25 cellular contexts compared by ENCODE assay signal in the genomic region with DNA sequence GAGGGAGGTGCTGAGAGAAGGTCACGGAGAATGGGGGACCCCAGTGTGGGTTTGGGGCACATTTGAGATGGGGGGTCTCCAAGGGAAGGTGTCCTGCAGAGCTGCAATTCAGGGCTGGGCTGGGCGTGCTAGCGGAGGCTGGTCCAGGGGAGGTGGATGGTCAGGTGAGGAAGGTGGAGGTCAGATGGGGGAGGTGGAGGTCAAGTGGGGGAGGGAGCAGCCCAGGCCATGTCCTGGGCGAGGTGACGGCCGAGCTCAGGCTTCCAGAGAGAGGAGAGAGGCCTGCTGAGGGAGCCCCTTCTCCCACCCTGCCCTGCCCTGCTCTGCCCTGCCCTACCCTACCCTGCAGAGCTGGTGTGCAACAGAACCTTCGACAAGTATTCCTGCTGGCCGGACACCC. TPM values are rescaled to one million over a fixed set of nuclear protein-coding genes. Genes with fewer than 3 reads are reported as not detected.
DNase-seq lines count a peak whose midpoint lies in the region; FAIRE-seq and TF ChIP-seq lines count a peak whose summit lies in the region.
"Had no signal": no experiment of that assay in that cellular context is flagged by ENCODE, and none has a peak within 500 bp of the region (broad histone marks: within the 10 kb centered on the region; RNA-seq: fewer than 3 reads in every experiment).

No MANE protein-coding gene starts in this region.

- no peak overlapping the region for H2BK20ac ChIP-seq in H1 (ENCODE audit: low read length)

- H3K79me1 ChIP-seq in H1 (ENCODE audit: low read depth, low read length) (no peaks in the 10 kb centered on the region), neuronal stem cell (ENCODE audit: low read depth, low read length) (peaks cover 9% of the 10 kb centered on the region)

- H3K4me3 ChIP-seq in HEK293 (ENCODE audit: low read depth, low read length): no peak overlapping the region
- H3K4me3 ChIP-seq in H1 (ENCODE audit: extremely low read depth in 1 of 4, insufficient read depth in 2 of 4, low read depth in 3 of 4, low read length in 4 of 4): no peak overlapping the region
- no peak overlapping the region for H3K4me3 ChIP-seq in neuronal stem cell (ENCODE audit: low read length in 2 of 2)
- no peak overlapping the region for H3K4me3 ChIP-seq in smooth muscle cell
- H3K4me3 ChIP-seq: A549; BLaER1 treated with 17β-estradiol and CSF1 and Interleukin-3, amounts not matched to agents 10 nM and 100 nM; GM12878; GM23248 had no signal

- no peak overlapping the region for H3K14ac ChIP-seq in H1 (ENCODE audit: insufficient read length)
- no peak overlapping the region for H3K14ac ChIP-seq in neuronal stem cell (ENCODE audit: low read length)

- TF ChIP-seq CTCF in HEK293 (tag by site-specific recombination; IDR thresholded peaks at IDR 0.05) (no peak), H1 (IDR thresholded peaks at IDR 0.05; ENCODE audit: control extremely low read depth in 1 of 3, insufficient read depth in 1 of 3, low read depth in 1 of 3, low read length in 3 of 3) (no peak), smooth muscle cell (IDR thresholded peaks at IDR 0.05; ENCODE audit: borderline replicate concordance, insufficient read depth, poor library complexity, severe bottlenecking) (no peak)

- H2BK120ac ChIP-seq in H1 (replicated peaks; ENCODE audit: low read depth, low read length): no peak overlapping the region
- no peak overlapping the region for H2BK120ac ChIP-seq in neuronal stem cell (ENCODE audit: low read depth, low read length)

- H3K23ac ChIP-seq in H1 (ENCODE audit: insufficient read length) (no peak overlapping the region), neuronal stem cell (ENCODE audit: low read depth, low read length, poor library complexity) (no peak overlapping the region)

- H3K18ac ChIP-seq in H1 (ENCODE audit: extremely low read depth, low read length) (no peak overlapping the region), neuronal stem cell (ENCODE audit: low read length) (no peak overlapping the region)

- no peaks in the 10 kb centered on the region for H3F3A ChIP-seq in smooth muscle cell (ENCODE audit: low read depth)

- H3K9me3 ChIP-seq in HEK293 (ENCODE audit: control insufficient read depth, insufficient read depth, low read depth, low read length): no peaks in the 10 kb centered on the region
- no peaks in the 10 kb centered on the region for H3K9me3 ChIP-seq in H1 (ENCODE audit: insufficient read depth in 2 of 2, low read depth in 1 of 2, low read length in 1 of 2)
- H3K9me3 ChIP-seq in neuronal stem cell (replicated peaks in 1 of 2; ENCODE audit: control insufficient read depth in 2 of 2, insufficient read depth in 1 of 2, low read depth in 1 of 2, low read length in 2 of 2): no peaks in the 10 kb centered on the region
- H3K9me3 ChIP-seq in smooth muscle cell (replicated peaks; ENCODE audit: low read depth): no peaks in the 10 kb centered on the region
- H3K9me3 ChIP-seq: A549; BLaER1 treated with 17β-estradiol and CSF1 and Interleukin-3, amounts not matched to agents 10 nM and 100 nM had no signal

- H2BK12ac ChIP-seq in H1 (ENCODE audit: low read depth, low read length) (no peak overlapping the region), neuronal stem cell (ENCODE audit: low read length) (no peak overlapping the region)

- DNase-seq in H1 (ENCODE audit: low read depth in 1 of 2, low spot score in 2 of 2) (no peak), neuronal stem cell (ENCODE audit: low spot score) (no peak), UCSD-AML1 (lab: John Stamatoyannopoulos, UW; ENCODE audit: unreplicated experiment) (no peak), smooth muscle cell (lab: John Stamatoyannopoulos, UW; ENCODE audit: unreplicated experiment) (no peak)
- DNase-seq: 8988T; ACHN; AML-193; BE2C; CD4-positive, alpha-beta T cell; CD8-positive, alpha-beta memory T cell; DMS 273 treated with DMSO at 0.1 percent for 48 hours; DMS79; EL; GDM1; GM23248; H9; HFFc6 had no signal

- H3K79me2 ChIP-seq in H1 (ENCODE audit: control insufficient read depth in 1 of 2, insufficient read depth in 2 of 2, low read length in 2 of 2) (no peaks in the 10 kb centered on the region), smooth muscle cell (ENCODE audit: low read depth) (no peaks in the 10 kb centered on the region)

- no peak overlapping the region for H3K4me2 ChIP-seq in H1 (ENCODE audit: insufficient read depth in 1 of 2, low read depth in 2 of 2, low read length in 2 of 2)
- no peak overlapping the region for H3K4me2 ChIP-seq in neuronal stem cell (ENCODE audit: insufficient read depth, low read length, poor library complexity, severe bottlenecking)
- H3K4me2 ChIP-seq in smooth muscle cell: no peak overlapping the region
- H3K4me2 ChIP-seq: A549 had no signal

- no peak overlapping the region for H3K9ac ChIP-seq in H1 (replicated peaks in 1 of 4; ENCODE audit: extremely low read depth in 1 of 4, low read depth in 3 of 4, low read length in 3 of 4)
- H3K9ac ChIP-seq in neuronal stem cell (ENCODE audit: low read depth, low read length, poor library complexity): no peak overlapping the region
- H3K9ac ChIP-seq in smooth muscle cell (ENCODE audit: low read depth): no peak overlapping the region
- H3K9ac ChIP-seq: BLaER1 treated with 17β-estradiol and CSF1 and Interleukin-3, amounts not matched to agents 10 nM and 100 nM; GM23248 had no signal

- H3K56ac ChIP-seq in H1 (replicated peaks; ENCODE audit: insufficient read length, low read depth, low read length): no peak overlapping the region

- 0 out of 2 replicates have a peak overlapping the region, but pooled peaks have one; percentile 24 for H2AK5ac ChIP-seq in H1 (ENCODE audit: low read depth, low read length)
- H2AK5ac ChIP-seq in neuronal stem cell (ENCODE audit: low read depth, low read length): peak overlapping the region; percentile 96

- H3K4me1 ChIP-seq in HEK293 (ENCODE audit: control insufficient read depth, insufficient read depth, low read length) (peaks cover 9% of the 10 kb centered on the region), H1 (replicated peaks in 1 of 4; ENCODE audit: control insufficient read depth in 3 of 4, insufficient read depth in 4 of 4, low read length in 3 of 4) (no peaks in the 10 kb centered on the region), neuronal stem cell (ENCODE audit: control insufficient read depth in 2 of 2, insufficient read depth in 1 of 2, low read depth in 1 of 2, low read length in 2 of 2) (peaks cover 0 to 3% of the 10 kb centered on the region in 2 donors), smooth muscle cell (ENCODE audit: low read depth) (no peaks in the 10 kb centered on the region)

- H4K20me1 ChIP-seq in H1 (replicated peaks in 1 of 2; ENCODE audit: control insufficient read depth in 1 of 2, insufficient read depth in 2 of 2, low read length in 2 of 2) (peaks cover 0 to 4% of the 10 kb centered on the region in 2 experiments), smooth muscle cell (ENCODE audit: low read depth) (no peaks in the 10 kb centered on the region)

- POLR2A ChIA-PET in HEK293 (lab: Yijun Ruan, JAX) (interaction anchor here (0.6 kb wide), 1 partner anchor 127 kb away, joined by 3 read pairs; no protein-coding TSS in a partner anchor), H1 (lab: Charles Lee; ENCODE audit: partially characterized antibody) (interaction anchor here (1.1 to 1.8 kb wide), 3 partner anchors 9 to 101 kb away, joined by 3 to 6 read pairs (median 4); no protein-coding TSS in a partner anchor)

- no peaks in the 10 kb centered on the region for H3K36me3 ChIP-seq in HEK293 (ENCODE audit: control insufficient read depth in 2 of 2, insufficient read depth in 1 of 2, low read length in 2 of 2)
- H3K36me3 ChIP-seq in H1 (ENCODE audit: control insufficient read depth in 2 of 4, insufficient read depth in 4 of 4, low read length in 3 of 4): no peaks in the 10 kb centered on the region
- H3K36me3 ChIP-seq in neuronal stem cell (replicated peaks in 1 of 2; ENCODE audit: control insufficient read depth in 2 of 2, insufficient read depth in 2 of 2, low read length in 2 of 2): no peaks in the 10 kb centered on the region
- H3K36me3 ChIP-seq in smooth muscle cell (ENCODE audit: low read depth): no peaks in the 10 kb centered on the region
- H3K36me3 ChIP-seq: BE2C; BLaER1 treated with 17β-estradiol and CSF1 and Interleukin-3, amounts not matched to agents 10 nM and 100 nM had no signal

- H2BK15ac ChIP-seq in H1 (ENCODE audit: low read length) (no peak overlapping the region), neuronal stem cell (ENCODE audit: low read length) (no peak overlapping the region)

- WGBS in H1 (ENCODE audit: extremely low coverage in 1 of 2, insufficient coverage in 1 of 2, insufficient read length in 1 of 2, insufficient replicate concordance in 2 of 2, low coverage in 1 of 2, low lambda C conversion rate in 2 of 2, missing lambda C conversion rate in 1 of 2), 2 experiments: 83% methylated on average over 8 of the region's 8 CpGs; no CpG with 5 or more reads in 1 of the 2 experiments
- no CpG with 5 or more reads among the region's 8 CpGs for WGBS in neuronal stem cell (ENCODE audit: extremely low coverage in 2 of 2, insufficient read length in 2 of 2, insufficient replicate concordance in 1 of 2), 2 donors
- 92% methylated on average over 3 of the region's 8 CpGs for WGBS in smooth muscle cell (ENCODE audit: low lambda C conversion rate)

- CTCF ChIA-PET in HEK293 (lab: Yijun Ruan, JAX): no interaction called here
- CTCF ChIA-PET in H1 (lab: Charles Lee; ENCODE audit: partially characterized antibody): interaction anchor here (1.0 to 1.8 kb wide), 4 partner anchors 9 to 84 kb away, joined by 3 to 5 read pairs (median 3); no protein-coding TSS in a partner anchor

- TF ChIP-seq POLR2A in H1 (IDR thresholded peaks at IDR 0.05; ENCODE audit: control extremely low read depth in 1 of 2, low read depth in 2 of 2, low read length in 2 of 2): no peak

- no peak for TF ChIP-seq EP300 in H1 (IDR thresholded peaks at IDR 0.05; ENCODE audit: borderline replicate concordance in 1 of 2, low read depth in 2 of 2, low read length in 2 of 2)

- no peak for TF ChIP-seq RAD21 in H1 (IDR thresholded peaks at IDR 0.05 in 1 of 2, conservative IDR thresholded peaks at IDR 0.05 in 1 of 2; ENCODE audit: low read depth in 2 of 2, low read length in 2 of 2)

- H3K23me2 ChIP-seq in H1 (ENCODE audit: low read depth, low read length): no peaks in the 10 kb centered on the region

- H2BK5ac ChIP-seq in H1 (ENCODE audit: low read depth, low read length) (no peak overlapping the region), neuronal stem cell (ENCODE audit: low read length) (no peak overlapping the region)

- H4K8ac ChIP-seq in H1 (ENCODE audit: extremely low read depth, insufficient read depth, low read length) (no peak overlapping the region), neuronal stem cell (ENCODE audit: low read depth, low read length) (no peak overlapping the region)

- H3K27ac ChIP-seq in HEK293 (ENCODE audit: extremely low read depth, low read depth, low read length) (no peak overlapping the region), H1 (ENCODE audit: low read depth, low read length) (no peak overlapping the region), neuronal stem cell (replicated peaks; ENCODE audit: low read length) (no peak overlapping the region), smooth muscle cell (ENCODE audit: low read depth) (no peak overlapping the region)
- H3K27ac ChIP-seq: A549; BLaER1 treated with 17β-estradiol and CSF1 and Interleukin-3, amounts not matched to agents 10 nM and 100 nM; GM23248 had no signal

- H2AFZ ChIP-seq in H1 (ENCODE audit: low read length) (no peak overlapping the region), neuronal stem cell (ENCODE audit: low read length) (no peak overlapping the region), smooth muscle cell (ENCODE audit: low read depth) (no peak overlapping the region)
- H2AFZ ChIP-seq: GM23248 had no signal

- peaks cover 2 to 16% (median 10%) of the 10 kb centered on the region in 4 experiments; a peak in 6 of 7 replicates for H3K27me3 ChIP-seq in H1 (replicated peaks in 1 of 4; ENCODE audit: control insufficient read depth in 3 of 4, extremely low read depth in 1 of 4, insufficient read depth in 3 of 4, low read length in 3 of 4)
- H3K27me3 ChIP-seq in neuronal stem cell (ENCODE audit: control insufficient read depth in 3 of 3, insufficient read depth in 3 of 3, low read depth in 1 of 3, low read length in 3 of 3): peaks cover 0 to 56% (median 26%) of the 10 kb centered on the region in 3 experiments
- H3K27me3 ChIP-seq in smooth muscle cell (ENCODE audit: low read depth): peaks cover 27% of the 10 kb centered on the region

- no peak overlapping the region for H3K4ac ChIP-seq in H1 (replicated peaks; ENCODE audit: insufficient read length, low read depth, low read length)
- H3K4ac ChIP-seq in neuronal stem cell (ENCODE audit: low read length): no peak overlapping the region

- H4K5ac ChIP-seq in H1 (ENCODE audit: insufficient read length, low read depth, low read length): no peak overlapping the region

- no peak for FAIRE-seq in H1 (lab: Jason Lieb, UNC)
- FAIRE-seq: A549, D721Med, GM12878, GM19239 had no signal

- no peak overlapping the region for H4K91ac ChIP-seq in H1 (replicated peaks; ENCODE audit: insufficient read length, low read length)
- no peak overlapping the region for H4K91ac ChIP-seq in neuronal stem cell (ENCODE audit: low read depth, low read length, poor library complexity)

RNA-seq across cellular contexts. Expression of gene GCGR, which starts 6.5 kb away (rescaled TPM):
- 0.56 and 0.61 TPM in 2 replicates for total RNA-seq in H1 (2021; fragmentation: NEBNext Ultra II Directional; extraction: Animal tissue kit (Norgen Biotek cat#: 25700))
- polyA plus RNA-seq in H1 (2011; rRNA removed) (0.44 and 0.60 TPM in 2 replicates), smooth muscle cell (0.58 TPM in 1 of 2 replicates, not detected in the other)
- 0.43 TPM for polyA plus RNA-seq in H1 (2011; cell fraction: cytosol; rRNA removed)
- polyA plus RNA-seq in H1 (2011; cell fraction: nucleus; rRNA removed): 2.9 TPM
- polyA plus RNA-seq in H1 (2012, experiment 1 of 2): 0.31 to 1.1 TPM (median 0.58 TPM) in 4 replicates
- 0.24 TPM for polyA plus RNA-seq in H1 (2012, experiment 2 of 2)
- polyA plus RNA-seq in H1 (2013, experiment 1 of 2): 0.43 TPM
- 0.31 TPM for polyA plus RNA-seq in H1 (2013, experiment 2 of 2)
- 0.38 TPM in 1 of 2 replicates, not detected in the other for polyA minus RNA-seq in H1 (2011; rRNA and poly(A)+ RNA removed)
- not detected for polyA minus RNA-seq in H1 (2011; cell fraction: cytosol; rRNA and poly(A)+ RNA removed)
- polyA minus RNA-seq in H1 (2011; cell fraction: nucleus; rRNA and poly(A)+ RNA removed): 0.40 TPM
- polyA plus RNA-seq in neuronal stem cell (2013, experiment 1 of 2): 0.40 TPM
- 0.50 TPM for polyA plus RNA-seq in neuronal stem cell (2013, experiment 2 of 2)
- total RNA-seq in smooth muscle cell: not detected in 2 replicates
- total RNA-seq: CD4-positive, alpha-beta T cell; CD8-positive, alpha-beta memory T cell; GM12878; GM23248; H4; HFFc6 had no signal
- polyA plus RNA-seq: CD14-positive monocyte; CD8-positive, alpha-beta memory T cell; GM12878; GM23248 had no signal

RNA-seq across cellular contexts. Expression of gene MCRIP1, which starts 22.6 kb away (rescaled TPM):
- 103 and 115 TPM in 2 replicates for total RNA-seq in H1 (2021; fragmentation: NEBNext Ultra II Directional; extraction: Animal tissue kit (Norgen Biotek cat#: 25700))
- polyA plus RNA-seq in H1 (2011; rRNA removed): 151 and 250 TPM in 2 replicates
- 137 TPM for polyA plus RNA-seq in H1 (2011; cell fraction: cytosol; rRNA removed)
- 155 TPM for polyA plus RNA-seq in H1 (2011; cell fraction: nucleus; rRNA removed)
- polyA plus RNA-seq in H1 (2012, experiment 1 of 2): 57.5 to 88.6 TPM (median 84.7 TPM) in 4 replicates
- 119 TPM for polyA plus RNA-seq in H1 (2012, experiment 2 of 2)
- polyA plus RNA-seq in H1 (2013, experiment 1 of 2): 91.7 TPM
- polyA plus RNA-seq in H1 (2013, experiment 2 of 2): 90.0 TPM
- polyA minus RNA-seq in H1 (2011; rRNA and poly(A)+ RNA removed): 11.4 and 21.6 TPM in 2 replicates
- 42.3 TPM for polyA minus RNA-seq in H1 (2011; cell fraction: cytosol; rRNA and poly(A)+ RNA removed)
- 29.7 TPM for polyA minus RNA-seq in H1 (2011; cell fraction: nucleus; rRNA and poly(A)+ RNA removed)
- polyA plus RNA-seq in neuronal stem cell (2013, experiment 1 of 2): 145 TPM
- polyA plus RNA-seq in neuronal stem cell (2013, experiment 2 of 2): 137 TPM
- total RNA-seq in smooth muscle cell: 85.1 and 85.8 TPM in 2 replicates
- 194 and 208 TPM in 2 replicates for polyA plus RNA-seq in smooth muscle cell

RNA-seq across cellular contexts. Expression of gene PPP1R27, which starts 24.4 kb away (rescaled TPM):
- total RNA-seq in H1 (2021; fragmentation: NEBNext Ultra II Directional; extraction: Animal tissue kit (Norgen Biotek cat#: 25700)): not detected in 2 replicates
- polyA plus RNA-seq in H1 (2011; rRNA removed) (0.27 and 0.30 TPM in 2 replicates), smooth muscle cell (0.79 and 1.6 TPM in 2 replicates)
- polyA plus RNA-seq in H1 (2011; cell fraction: cytosol; rRNA removed): not detected
- 0.43 TPM for polyA plus RNA-seq in H1 (2011; cell fraction: nucleus; rRNA removed)
- 0.17 to 0.51 TPM (median 0.20 TPM) in 3 of 4 replicates, not detected in the other for polyA plus RNA-seq in H1 (2012, experiment 1 of 2)
- not detected for polyA plus RNA-seq in H1 (2012, experiment 2 of 2)
- 0.34 TPM for polyA plus RNA-seq in H1 (2013, experiment 1 of 2)
- 0.46 TPM for polyA plus RNA-seq in H1 (2013, experiment 2 of 2)
- polyA minus RNA-seq in H1 (2011; rRNA and poly(A)+ RNA removed): not detected in 2 replicates
- polyA minus RNA-seq in H1 (2011; cell fraction: cytosol; rRNA and poly(A)+ RNA removed): not detected
- not detected for polyA minus RNA-seq in H1 (2011; cell fraction: nucleus; rRNA and poly(A)+ RNA removed)
- 0.20 TPM for polyA plus RNA-seq in neuronal stem cell (2013, experiment 1 of 2)
- polyA plus RNA-seq in neuronal stem cell (2013, experiment 2 of 2): 0.21 TPM
- total RNA-seq in smooth muscle cell: 0.58 and 3.1 TPM in 2 replicates
- total RNA-seq: CD4-positive, alpha-beta T cell; CD8-positive, alpha-beta memory T cell; GM23248; H4; HFFc6 had no signal
- polyA plus RNA-seq: CD8-positive, alpha-beta memory T cell; GM23248 had no signal

RNA-seq across cellular contexts. Expression of gene P4HB, which starts 49.9 kb away (rescaled TPM):
- 374 and 379 TPM in 2 replicates for total RNA-seq in H1 (2021; fragmentation: NEBNext Ultra II Directional; extraction: Animal tissue kit (Norgen Biotek cat#: 25700))
- polyA plus RNA-seq in H1 (2011; rRNA removed): 41.4 and 66.6 TPM in 2 replicates
- 49.7 TPM for polyA plus RNA-seq in H1 (2011; cell fraction: cytosol; rRNA removed)
- polyA plus RNA-seq in H1 (2011; cell fraction: nucleus; rRNA removed): 116 TPM
- 306 to 512 TPM (median 430 TPM) in 4 replicates for polyA plus RNA-seq in H1 (2012, experiment 1 of 2)
- 477 TPM for polyA plus RNA-seq in H1 (2012, experiment 2 of 2)
- 846 TPM for polyA plus RNA-seq in H1 (2013, experiment 1 of 2)
- 918 TPM for polyA plus RNA-seq in H1 (2013, experiment 2 of 2)
- 63.4 and 66.2 TPM in 2 replicates for polyA minus RNA-seq in H1 (2011; rRNA and poly(A)+ RNA removed)
- polyA minus RNA-seq in H1 (2011; cell fraction: cytosol; rRNA and poly(A)+ RNA removed): 124 TPM
- 107 TPM for polyA minus RNA-seq in H1 (2011; cell fraction: nucleus; rRNA and poly(A)+ RNA removed)
- polyA plus RNA-seq in neuronal stem cell (2013, experiment 1 of 2): 321 TPM
- 298 TPM for polyA plus RNA-seq in neuronal stem cell (2013, experiment 2 of 2)
- total RNA-seq in smooth muscle cell: 1,406 and 1,593 TPM in 2 replicates
- polyA plus RNA-seq in smooth muscle cell: 1,326 and 1,526 TPM in 2 replicates

Comparison
In these comparisons a context has a peak if more than half of its experiments do, and no peak if none do; other contexts are left out.
1. Of the 6 proteins assayed by ChIP-seq in both HEK293 and H1: peak only in HEK293: BCL11A; only in H1: none; in both: none; in neither: 5.